Comparison of ENCODE assay signal across 15 cellular contexts in the genomic region with DNA sequence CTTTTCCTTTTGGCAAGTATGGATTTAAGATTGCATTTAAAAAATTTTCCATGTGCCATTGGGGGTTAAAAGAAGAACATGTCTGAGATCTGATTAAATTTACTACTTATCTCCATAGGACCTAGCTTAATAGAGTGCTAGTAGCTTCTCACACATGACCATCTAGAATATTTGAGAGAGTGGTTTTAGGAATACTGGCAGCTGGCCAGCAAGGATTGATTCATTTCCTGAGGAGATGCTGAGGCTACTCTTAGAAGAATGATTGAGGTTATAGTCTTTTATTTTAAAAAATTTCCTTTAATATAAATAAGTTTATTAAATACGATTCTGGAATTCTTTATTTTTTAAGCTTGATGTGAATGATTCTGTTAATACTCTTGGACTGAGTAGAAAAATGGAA. TPM values are rescaled to one million over a fixed set of nuclear protein-coding genes. Genes with fewer than 3 reads are reported as not detected.
DNase-seq lines count a peak whose midpoint lies in the region; ATAC-seq, FAIRE-seq and TF ChIP-seq lines count a peak whose summit lies in the region.
"Had no signal": no experiment of that assay in that cellular context is flagged by ENCODE, and none has a peak within 500 bp of the region (broad histone marks: within the 10 kb centered on the region; RNA-seq: fewer than 3 reads in every experiment).

No MANE protein-coding gene starts in this region.

- H3K27ac ChIP-seq in psoas muscle (no peak overlapping the region), sigmoid colon (no peak overlapping the region), HepG2 (ENCODE audit: extremely low read length, insufficient read depth, low read length) (no peak overlapping the region)
- H3K27ac ChIP-seq: right atrium auricular region, uterus had no signal

- no peaks in the 10 kb centered on the region for H3K4me1 ChIP-seq in psoas muscle
- H3K4me1 ChIP-seq in sigmoid colon = no peaks in the 10 kb centered on the region
- H3K4me1 ChIP-seq in HepG2 (ENCODE audit: insufficient read depth, low read length) = peaks cover 29% of the 10 kb centered on the region
- H3K4me1 ChIP-seq: right atrium auricular region, uterus had no signal

- no peaks in the 10 kb centered on the region for H3K4me1 Mint-ChIP-seq in stimulated activated naive B cell treated with anti-CD40 and anti-IgM and Interleukin-4, amounts not matched to agents 10 μg/mL and 1 μg/mL and 100 μg/mL, for 72 hours
- H3K4me1 Mint-ChIP-seq: activated CD8-positive, alpha-beta memory T cell treated with anti-CD3 and anti-CD28 coated beads, Interleukin-2, amount 10 ng/mL, durations not matched to agents 7 days and 5 days had no signal

- intact Hi-C loops in psoas muscle (cut with DNase I) (no loop called here), sigmoid colon (cut with DNase I) (no loop called here), HepG2 (cut with micrococcal nuclease; ENCODE audit: unreplicated experiment) (loop anchor here (2.0 kb wide), 1 partner anchor 75 kb away; no protein-coding TSS in a partner anchor)

- H3K4me2 ChIP-seq in HepG2 (ENCODE audit: low read depth, low read length) = no peak overlapping the region

- no peak for TF ChIP-seq EP300 in sigmoid colon (IDR thresholded peaks at IDR 0.05)
- TF ChIP-seq EP300 in HepG2 (IDR thresholded peaks at IDR 0.05; ENCODE audit: low read depth in 2 of 2, low read length in 2 of 2) = no peak
- TF ChIP-seq EP300 in HepG2 (CRISPR knock-in tag; IDR thresholded peaks at IDR 0.05; ENCODE audit: borderline replicate concordance) = no peak

- POLR2A ChIA-PET in HepG2 (lab: Yijun Ruan, JAX) = interaction anchor here (1.3 to 2.7 kb wide), 2 partner anchors 339 to 342 kb away, joined by 3 to 19 read pairs; a partner anchor contains a TSS

- no peaks in the 10 kb centered on the region for H4K20me1 ChIP-seq in HepG2 (ENCODE audit: insufficient read depth, low read length)

- no peaks in the 10 kb centered on the region for H3K79me2 ChIP-seq in HepG2 (ENCODE audit: insufficient read depth, low read length)

- in situ Hi-C loops in HepG2 (cut with HindIII; ENCODE audit: extremely low pct_ligation_motif_present, low pct_unique_long_range_greater_than_20kb) = loop anchor here (5.0 kb wide), 3 partner anchors 313 to 618 kb away; no protein-coding TSS in a partner anchor

- H3K9me3 ChIP-seq in psoas muscle (no peaks in the 10 kb centered on the region), sigmoid colon (no peaks in the 10 kb centered on the region), HepG2 (ENCODE audit: low read length) (no peaks in the 10 kb centered on the region)
- H3K9me3 ChIP-seq: right atrium auricular region, uterus had no signal

- H3K4me3 ChIP-seq in psoas muscle = no peak overlapping the region
- no peak overlapping the region for H3K4me3 ChIP-seq in sigmoid colon
- no peak overlapping the region for H3K4me3 ChIP-seq in HepG2 (replicated peaks in 1 of 3; ENCODE audit: insufficient read depth in 1 of 3, low read depth in 2 of 3, low read length in 3 of 3)
- H3K4me3 ChIP-seq: right atrium auricular region, uterus had no signal

- 76 to 85% (median 81%) methylated on average over 1 of the region's 1 CpG for WGBS in psoas muscle, 3 donors
- WGBS in sigmoid colon, 2 donors = 87 to 88% methylated on average over 1 of the region's 1 CpG
- WGBS in HepG2 (ENCODE audit: low lambda C conversion rate) = 94% methylated on average over 1 of the region's 1 CpG

- H2AFZ ChIP-seq in HepG2 (ENCODE audit: low read length) = no peak overlapping the region

- H3K27me3 Mint-ChIP-seq in stimulated activated naive B cell treated with anti-CD40 and anti-IgM and Interleukin-4, amounts not matched to agents 10 μg/mL and 1 μg/mL and 100 μg/mL, for 72 hours = no peaks in the 10 kb centered on the region
- H3K27me3 Mint-ChIP-seq: activated CD8-positive, alpha-beta memory T cell treated with anti-CD3 and anti-CD28 coated beads, Interleukin-2, amount 10 ng/mL, durations not matched to agents 7 days and 5 days; CD4-positive, alpha-beta T cell had no signal

- TF ChIP-seq RAD21 in HepG2 (CRISPR knock-in tag; IDR thresholded peaks at IDR 0.05) = no peak

- BruUV-seq in HepG2 (replicated peaks; lab: Mats Ljungman, UMichigan) = no TSS peak

- FAIRE-seq in HTR-8/SVneo (lab: Jason Lieb, UNC) = no peak
- FAIRE-seq in HepG2 (lab: Jason Lieb, UNC) = no peak
- FAIRE-seq: TTC549 had no signal

- CTCF ChIA-PET in HepG2 (lab: Yijun Ruan, JAX; ENCODE audit: low intra/inter-chr PET ratio, low total read pairs) = no interaction called here

- H3K27ac Mint-ChIP-seq in stimulated activated naive B cell treated with anti-CD40 and anti-IgM and Interleukin-4, amounts not matched to agents 10 μg/mL and 1 μg/mL and 100 μg/mL, for 72 hours = no peak overlapping the region
- H3K27ac Mint-ChIP-seq: activated CD8-positive, alpha-beta memory T cell treated with anti-CD3 and anti-CD28 coated beads, Interleukin-2, amount 10 ng/mL, durations not matched to agents 7 days and 5 days; CD4-positive, alpha-beta T cell had no signal

- no peaks in the 10 kb centered on the region for H3K36me3 Mint-ChIP-seq in stimulated activated naive B cell treated with anti-CD40 and anti-IgM and Interleukin-4, amounts not matched to agents 10 μg/mL and 1 μg/mL and 100 μg/mL, for 72 hours
- H3K36me3 Mint-ChIP-seq: activated CD8-positive, alpha-beta memory T cell treated with anti-CD3 and anti-CD28 coated beads, Interleukin-2, amount 10 ng/mL, durations not matched to agents 7 days and 5 days had no signal

- H3K27me3 ChIP-seq in psoas muscle (ENCODE audit: insufficient read depth in 3 of 3, low read length in 2 of 3) = no peaks in the 10 kb centered on the region
- H3K27me3 ChIP-seq in sigmoid colon = no peaks in the 10 kb centered on the region
- H3K27me3 ChIP-seq in HepG2 (ENCODE audit: control insufficient read depth in 1 of 2, insufficient read depth in 2 of 2, low read length in 2 of 2) = no peaks in the 10 kb centered on the region
- H3K27me3 ChIP-seq: right atrium auricular region, uterus had no signal

- TF ChIP-seq CTCF in AG09319 (IDR thresholded peaks at IDR 0.05; ENCODE audit: low read depth, low read length) (no peak), psoas muscle (IDR thresholded peaks at IDR 0.05) (no peak), sigmoid colon (IDR thresholded peaks at IDR 0.05) (no peak), HepG2 (CRISPR knock-in tag; IDR thresholded peaks at IDR 0.05) (no peak)

- ATAC-seq in psoas muscle (no peak), HepG2 (no peak)
- no peak for ATAC-seq in stimulated activated naive B cell treated with anti-CD40 and anti-IgM and Interleukin-4, amounts not matched to agents 10 μg/mL and 1 μg/mL and 100 μg/mL, for 72 hours (replicated peaks)
- ATAC-seq: activated CD8-positive, alpha-beta memory T cell treated with anti-CD3 and anti-CD28 coated beads, Interleukin-2, amount 10 ng/mL, durations not matched to agents 7 days and 5 days had no signal

- H3K36me3 ChIP-seq in psoas muscle (ENCODE audit: insufficient read depth in 1 of 2, low read depth in 1 of 2) (no peaks in the 10 kb centered on the region), sigmoid colon (no peaks in the 10 kb centered on the region), HepG2 (replicated peaks in 1 of 2; ENCODE audit: control insufficient read depth in 1 of 2, insufficient read depth in 2 of 2, low read length in 2 of 2) (no peaks in the 10 kb centered on the region)
- H3K36me3 ChIP-seq: right atrium auricular region, uterus had no signal

- DNase-seq in AG09319 (ENCODE audit: extremely low read depth, low read depth) = peak; percentile 14
- DNase-seq in HTR-8/SVneo (ENCODE audit: insufficient read length, low spot score) = peak; percentile 15
- DNase-seq in SHP77 treated with DMSO at 0.1 percent for 48 hours (lab: John Stamatoyannopoulos, UW) = peak; percentile 33
- DNase-seq in fibroblast of the conjunctiva (ENCODE audit: low read depth) = peak; percentile 9
- no peak for DNase-seq in psoas muscle
- DNase-seq in stimulated activated naive B cell treated with anti-CD40 and anti-IgM and Interleukin-4, amounts not matched to agents 10 μg/mL and 1 μg/mL and 100 μg/mL, for 72 hours = no peak
- DNase-seq in sigmoid colon = no peak
- no peak for DNase-seq in HepG2 (ENCODE audit: low spot score)
- DNase-seq: activated CD8-positive, alpha-beta memory T cell treated with anti-CD3 and anti-CD28 coated beads, Interleukin-2, amount 10 ng/mL, durations not matched to agents 7 days and 5 days; anterior cingulate cortex; CD4-positive, alpha-beta T cell; MV-4-11; uterus had no signal

- no peak overlapping the region for H3K9ac ChIP-seq in HepG2 (ENCODE audit: insufficient read depth, low read depth, low read length)

- no peak for TF ChIP-seq POLR2A in sigmoid colon (IDR thresholded peaks at IDR 0.05)
- no peak for TF ChIP-seq POLR2A in HepG2 (IDR thresholded peaks at IDR 0.05; ENCODE audit: insufficient read depth in 1 of 2, low read depth in 2 of 2, low read length in 2 of 2)

- H3K9me3 Mint-ChIP-seq in stimulated activated naive B cell treated with anti-CD40 and anti-IgM and Interleukin-4, amounts not matched to agents 10 μg/mL and 1 μg/mL and 100 μg/mL, for 72 hours = no peaks in the 10 kb centered on the region
- H3K9me3 Mint-ChIP-seq: CD4-positive, alpha-beta T cell had no signal

- H3K4me3 Mint-ChIP-seq in stimulated activated naive B cell treated with anti-CD40 and anti-IgM and Interleukin-4, amounts not matched to agents 10 μg/mL and 1 μg/mL and 100 μg/mL, for 72 hours = no peak overlapping the region
- H3K4me3 Mint-ChIP-seq: activated CD8-positive, alpha-beta memory T cell treated with anti-CD3 and anti-CD28 coated beads, Interleukin-2, amount 10 ng/mL, durations not matched to agents 7 days and 5 days; CD4-positive, alpha-beta T cell had no signal

RNA-seq across cellular contexts. Expression of a gene that starts 56.2 kb away (rescaled TPM):
- total RNA-seq in psoas muscle (1 to 10 TPM; 5.1 to 5.6 (median 5.3) TPM), sigmoid colon (10 to 100 TPM; 11.7 to 21.6 (median 14.6) TPM), HepG2 (2016; rRNA removed; fragmentation: Illumina TruSeq; extraction: Trizol) (34.2 and 35.2 TPM in 2 replicates)
- polyA plus RNA-seq in psoas muscle (1 to 10 TPM in 1 of 3 donors, under 1 TPM in 2; 0.77 to 2.6 (median 0.96) TPM), sigmoid colon (1 to 10 TPM; 1.2 to 2.0 (median 1.4) TPM), HepG2 (2011; rRNA removed) (6.9 and 8.6 TPM in 2 replicates)
- 30.4 and 34.3 TPM in 2 replicates for total RNA-seq in HepG2 (2016; cell fraction: cytosol; rRNA removed; fragmentation: Illumina TruSeq; extraction: Trizol; ENCODE audit: low read depth)
- total RNA-seq in HepG2 (2016; cell fraction: insoluble cytoplasmic fraction; rRNA removed; fragmentation: Illumina TruSeq; extraction: Trizol) = 33.9 and 35.4 TPM in 2 replicates
- 22.8 and 24.9 TPM in 2 replicates for total RNA-seq in HepG2 (2016; cell fraction: membrane; rRNA removed; fragmentation: Illumina TruSeq; extraction: Trizol)
- 104 and 116 TPM in 2 replicates for total RNA-seq in HepG2 (2016; cell fraction: nucleus; rRNA removed; fragmentation: Illumina TruSeq; extraction: Trizol)
- polyA plus RNA-seq in HepG2 (2011; cell fraction: cytosol; rRNA removed) = 3.3 and 4.8 TPM in 2 replicates
- 7.2 and 8.4 TPM in 2 replicates for polyA plus RNA-seq in HepG2 (2011; cell fraction: nucleus; rRNA removed)
- polyA plus RNA-seq in HepG2 (2012) = 15.0 and 17.1 TPM in 2 replicates
- 3.4 and 3.6 TPM in 2 replicates for polyA plus RNA-seq in HepG2 (2016; cell fraction: cytosol; fragmentation: Illumina TruSeq; extraction: Trizol; ENCODE audit: low read depth)
- polyA plus RNA-seq in HepG2 (2016; cell fraction: insoluble cytoplasmic fraction; fragmentation: Illumina TruSeq; extraction: Trizol; ENCODE audit: low read depth) = 22.0 and 22.6 TPM in 2 replicates
- 5.8 and 6.4 TPM in 2 replicates for polyA plus RNA-seq in HepG2 (2016; cell fraction: membrane; fragmentation: Illumina TruSeq; extraction: Trizol; ENCODE audit: low read depth)
- 23.3 and 24.7 TPM in 2 replicates for polyA plus RNA-seq in HepG2 (2016; cell fraction: nucleus; fragmentation: Illumina TruSeq; extraction: Trizol; ENCODE audit: insufficient read depth, low read depth)
- 7.9 and 21.8 TPM in 2 replicates for polyA minus RNA-seq in HepG2 (2011; rRNA and poly(A)+ RNA removed; ENCODE audit: low replicate concordance)
- polyA minus RNA-seq in HepG2 (2011; cell fraction: cytosol; rRNA and poly(A)+ RNA removed) = 20.5 and 21.5 TPM in 2 replicates
- polyA minus RNA-seq in HepG2 (2011; cell fraction: nucleus; rRNA and poly(A)+ RNA removed) = 195 and 223 TPM in 2 replicates
- total RNA-seq: activated CD8-positive, alpha-beta memory T cell treated with anti-CD3 and anti-CD28 coated beads, Interleukin-2, amount 10 ng/mL, durations not matched to agents 7 days and 5 days had no signal

Comparison
In these comparisons a context has a peak if more than half of its experiments do, and no peak if none do; other contexts are left out.
1. DNase-seq: peak in AG09319 (single experiment), HTR-8/SVneo (single experiment), SHP77 treated with DMSO at 0.1 percent for 48 hours (single experiment) and fibroblast of the conjunctiva (single experiment); none in psoas muscle (0 of 2), stimulated activated naive B cell treated with anti-CD40 and anti-IgM and Interleukin-4, amounts not matched to agents 10 μg/mL and 1 μg/mL and 100 μg/mL, for 72 hours (single experiment), sigmoid colon (single experiment) and HepG2 (single experiment).